In genomic region chr22:29766632-29767288, GRCh38 we compare ENCODE assay signal across 8 cellular contexts.
DNase-seq lines count a peak whose midpoint lies in the region; ATAC-seq lines count a peak whose summit lies in the region.

Gene ZMAT5, minus strand, starts transcription at chr22:29767007. Its CDS starts 18,463 bp downstream, at chr22:29748544.

- H3K27ac ChIP-seq in BLaER1, result peak within 1 kb of the TSS; percentile 90

- ATAC-seq in GM19351 (IDR thresholded peaks at IDR 0.05; ENCODE audit: unreplicated experiment) (peak; percentile 86), HG03521 (IDR thresholded peaks at IDR 0.05; ENCODE audit: unreplicated experiment) (peak; percentile 91)

- H3K4me1 ChIP-seq in BLaER1, result peaks cover 37% of the 10 kb centered on the region

- H3K4me2 ChIP-seq in BLaER1, result peak within 1 kb of the TSS; percentile 93

- peak; percentile 85 for DNase-seq in NCI-H748 treated with DMSO at 0.1 percent for 48 hours (lab: John Stamatoyannopoulos, UW)
- DNase-seq in activated CD4-positive, alpha-beta T cell treated with anti-CD3 and anti-CD28 coated beads, Interleukin-2, amount 50 U/mL, for 24 hours (ENCODE audit: low read depth in 1 of 2, low spot score in 1 of 2), result peak; percentile 74 to 91
- DNase-seq in dedifferentiated amniotic fluid mesenchymal stem cell (ENCODE audit: extremely low spot score), result peak; percentile 94
- DNase-seq in left kidney (ENCODE audit: low read depth, low spot score), result peak; percentile 99
- DNase-seq in stimulated activated CD4-positive, alpha-beta T cell treated with anti-CD3 and anti-CD28 coated beads, Interleukin-2, amount 100 ng/mL, for 24 hours, result peak; percentile 91 to 92

- H3K9me3 ChIP-seq in BLaER1, result no peaks in the 10 kb centered on the region

- H3K9ac ChIP-seq in BLaER1, result peak within 1 kb of the TSS; percentile 93

- H3K36me3 ChIP-seq in BLaER1, result peaks cover 33% of the 10 kb centered on the region

- peaks cover 26% of the 10 kb centered on the region for H4K20me1 ChIP-seq in BLaER1

- no peaks in the 10 kb centered on the region for H3K27me3 ChIP-seq in BLaER1

- H3K4me3 ChIP-seq in BLaER1, result peak within 1 kb of the TSS; percentile 87

Comparison
In these comparisons a context has a peak if more than half of its experiments do, and no peak if none do; other contexts are left out.
1. Peak in every context shown above with its lines: DNase-seq, ATAC-seq, H3K4me3 ChIP-seq and H3K27ac ChIP-seq.